Comparison of ENCODE assay signal across 28 cellular contexts in the genomic region with DNA sequence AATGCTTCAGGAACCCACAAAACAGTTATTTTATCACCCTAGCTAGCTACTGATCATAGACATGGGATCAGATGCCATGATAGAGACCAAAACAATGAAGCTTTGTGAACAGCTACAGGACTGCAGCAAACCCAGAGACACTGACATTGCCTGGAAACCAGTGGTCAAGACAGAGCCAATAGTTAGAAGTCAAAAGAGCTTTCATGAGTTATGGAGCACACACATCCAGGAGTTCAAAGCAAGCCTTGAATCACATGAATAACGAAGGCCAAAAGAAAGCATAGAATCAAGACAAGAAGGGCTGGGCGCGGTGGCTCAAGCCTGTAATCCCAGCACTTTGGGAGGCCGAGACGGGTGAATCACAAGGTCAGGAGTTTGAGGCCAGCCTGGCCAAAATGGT. TPM values are rescaled to one million over a fixed set of nuclear protein-coding genes. Genes with fewer than 3 reads are reported as not detected.
DNase-seq lines count a peak whose midpoint lies in the region; ATAC-seq and TF ChIP-seq lines count a peak whose summit lies in the region.
"Had no signal": no experiment of that assay in that cellular context is flagged by ENCODE, and none has a peak within 500 bp of the region (broad histone marks: within the 10 kb centered on the region; RNA-seq: fewer than 3 reads in every experiment).

No MANE protein-coding gene starts in this region.

- H4K91ac ChIP-seq in IMR-90 (ENCODE audit: insufficient read depth, low read depth, low read length): no peak overlapping the region

- ATAC-seq in IMR-90 (ENCODE audit: low read depth) (no peak), HG02852 (IDR thresholded peaks at IDR 0.05; ENCODE audit: unreplicated experiment) (no peak), GM21526 (IDR thresholded peaks at IDR 0.05; ENCODE audit: low FRiP score, unreplicated experiment) (no peak)
- ATAC-seq: activated CD4-positive, CD25-positive, alpha-beta regulatory T cell treated with anti-CD3 and anti-CD28 coated beads, Interleukin-2, amount 50 U/mL, for 24 hours; activated T-cell treated with anti-CD3 and anti-CD28 coated beads, Interleukin-2, amount 50 U/mL, for 72 hours; gastrocnemius medialis; naive thymus-derived CD8-positive, alpha-beta T cell; Right ventricle myocardium inferior; stimulated activated naive B cell treated with anti-CD40 and anti-IgM and Interleukin-4, amounts not matched to agents 10 μg/mL and 1 μg/mL and 100 μg/mL, for 72 hours; upper lobe of right lung had no signal

- no peaks in the 10 kb centered on the region for H3K36me3 ChIP-seq in IMR-90 (ENCODE audit: control insufficient read depth, insufficient read depth, low read length)
- H3K36me3 ChIP-seq: gastrocnemius medialis, left ventricle myocardium inferior, upper lobe of right lung had no signal

- H3K9me3 ChIP-seq in IMR-90 (ENCODE audit: control insufficient read depth, insufficient read depth, low read length): no peaks in the 10 kb centered on the region
- H3K9me3 ChIP-seq: gastrocnemius medialis, left ventricle myocardium inferior, upper lobe of right lung had no signal

- intact Hi-C loops in IMR-90 (cut with micrococcal nuclease): no loop called here

- H3K4me1 ChIP-seq in IMR-90 (ENCODE audit: control insufficient read depth, insufficient read depth, low read length): peaks cover 8% of the 10 kb centered on the region; the same call in 1 of the 2 replicates

- H3K56ac ChIP-seq in IMR-90 (ENCODE audit: extremely low read depth, insufficient read depth, low read length): no peak overlapping the region

- H4K5ac ChIP-seq in IMR-90 (ENCODE audit: low read depth, low read length): peak overlapping the region; percentile 42; the same call in 1 of the 2 replicates

- TF ChIP-seq CTCF in IMR-90 (conservative IDR thresholded peaks at IDR 0.05; ENCODE audit: low read depth, low read length): no peak

- no peak for TF ChIP-seq RAD21 in IMR-90 (IDR thresholded peaks at IDR 0.05; ENCODE audit: low read length)

- peak overlapping the region; percentile 37 for H2AK9ac ChIP-seq in IMR-90 (replicated peaks; ENCODE audit: low read depth, low read length, poor library complexity)

- POLR2A ChIA-PET in IMR-90 (lab: Charles Lee; ENCODE audit: unreplicated experiment): no interaction called here

- H4K20me1 ChIP-seq in IMR-90 (ENCODE audit: insufficient read depth, low read length): no peaks in the 10 kb centered on the region

- no peak for DNase-seq in IMR-90
- DNase-seq in caudate nucleus (lab: John Stamatoyannopoulos, UW): peak in 35 of 61 donors; percentile 4 to 84 (median 35)
- DNase-seq in medulla oblongata (ENCODE audit: extremely low spot score): peak; percentile 89
- peak in 23 of 49 donors; percentile 3 to 75 (median 29) for DNase-seq in substantia nigra (lab: John Stamatoyannopoulos, UW)
- no peak for DNase-seq in mesenteric fat pad (ENCODE audit: low spot score)
- DNase-seq: activated CD4-positive, alpha-beta T cell treated with anti-CD3 and anti-CD28 coated beads, Interleukin-2, amount 50 U/mL, for 48 hours; activated naive CD4-positive, alpha-beta T cell; activated T-cell treated with anti-CD3 and anti-CD28 coated beads, Interleukin-2, amount 50 U/mL, for 72 hours; cerebellar nuclear complex; dermis blood vessel endothelial cell; DMS79 treated with DMSO at 0.1 percent for 48 hours; gastrocnemius medialis; GDM1; KG1; left ventricle myocardium inferior; naive thymus-derived CD8-positive, alpha-beta T cell; NCI-H1436; NCI-H2081 treated with DMSO at 0.1 percent for 48 hours; NCI-H226; NCI-H69; PC-9; stimulated activated naive B cell treated with anti-CD40 and anti-IgM and Interleukin-4, amounts not matched to agents 10 μg/mL and 1 μg/mL and 100 μg/mL, for 72 hours; T-helper 2 cell; upper lobe of right lung had no signal

- H2BK5ac ChIP-seq in IMR-90 (ENCODE audit: low read depth, low read length, poor library complexity, severe bottlenecking): peak overlapping the region; percentile 6

- H3K9me1 ChIP-seq in IMR-90 (ENCODE audit: insufficient read depth, low read length): peaks cover 8% of the 10 kb centered on the region

- no peaks in the 10 kb centered on the region for H3K79me1 ChIP-seq in IMR-90 (ENCODE audit: low read depth in 1 of 2, low read length in 2 of 2)

- H2AFZ ChIP-seq in IMR-90 (replicated peaks; ENCODE audit: low read length, poor library complexity): no peak overlapping the region
- H2AFZ ChIP-seq: PC-9 had no signal

- H2BK20ac ChIP-seq in IMR-90 (ENCODE audit: low read depth, low read length): peak overlapping the region; percentile 78

- dilution Hi-C loops in IMR-90 (cut with HindIII; ENCODE audit: low sequenced_read_pairs, unreplicated experiment): no loop called here

- H3K27me3 ChIP-seq in IMR-90 (ENCODE audit: control insufficient read depth, insufficient read depth, low read length): no peaks in the 10 kb centered on the region
- H3K27me3 ChIP-seq: upper lobe of right lung had no signal

- in situ Hi-C loops in IMR-90 (cut with MboI; ENCODE audit: low sequenced_read_pairs): no loop called here

- peak overlapping the region; percentile 47 for H3K23ac ChIP-seq in IMR-90 (ENCODE audit: low read depth, low read length)

- peak overlapping the region; percentile 65; the same call in 1 of the 2 replicates for H3K18ac ChIP-seq in IMR-90 (ENCODE audit: low read depth, low read length)

- WGBS in IMR-90 (ENCODE audit: extremely low coverage in 2 of 2, insufficient read length in 1 of 2), 2 experiments: 100% methylated on average over 3 of the region's 5 CpGs; no CpG with 5 or more reads in 1 of the 2 experiments

- no peak for TF ChIP-seq POLR2A in IMR-90 (IDR thresholded peaks at IDR 0.05; ENCODE audit: low read depth, low read length)

- H3K9ac ChIP-seq in IMR-90 (ENCODE audit: low read depth, low read length): no peak overlapping the region

- CTCF ChIA-PET in IMR-90 (lab: Yijun Ruan, JAX): no interaction called here

- H2AK5ac ChIP-seq in IMR-90 (ENCODE audit: low read depth, low read length): peak overlapping the region; percentile 42; the same call in 1 of the 2 replicates

- H2BK120ac ChIP-seq in IMR-90 (ENCODE audit: low read depth, low read length): peak overlapping the region; percentile 38; the same call in 1 of the 2 replicates

- H3K14ac ChIP-seq in IMR-90 (replicated peaks; ENCODE audit: low read depth, low read length): peak overlapping the region; percentile 84

- 0 out of 3 replicates have a peak overlapping the region, but pooled peaks have one; percentile 65 for H2BK15ac ChIP-seq in IMR-90 (ENCODE audit: low read depth, low read length)

- H3K4me2 ChIP-seq in IMR-90 (ENCODE audit: low read depth, low read length): no peak overlapping the region
- H3K4me2 ChIP-seq: PC-9 had no signal

- H3K27ac ChIP-seq in IMR-90 (ENCODE audit: insufficient read depth, low read length): no peak overlapping the region
- H3K27ac ChIP-seq in caudate nucleus (ENCODE audit: low read depth, low read length): peak overlapping the region; percentile 62
- H3K27ac ChIP-seq in substantia nigra (ENCODE audit: low read depth, low read length, poor library complexity, severe bottlenecking): peak overlapping the region; percentile 33
- H3K27ac ChIP-seq: gastrocnemius medialis, left ventricle myocardium inferior, PC-9, upper lobe of right lung had no signal

- BruUV-seq in IMR-90 (replicated peaks; lab: Mats Ljungman, UMichigan): no TSS peak

- no peak overlapping the region for H3K4me3 ChIP-seq in IMR-90 (ENCODE audit: insufficient read depth, low read depth, low read length)
- H3K4me3 ChIP-seq: gastrocnemius medialis, left ventricle myocardium inferior, PC-9, upper lobe of right lung had no signal

- peak overlapping the region; percentile 74 for H3K4ac ChIP-seq in IMR-90 (ENCODE audit: low read depth, low read length)

- no peak overlapping the region for H4K8ac ChIP-seq in IMR-90 (ENCODE audit: low read depth in 2 of 2, low read length in 2 of 2)

TF ChIP-seq in IMR-90, 13 proteins besides CTCF, POLR2A, EP300 and RAD21:
- no peak for TF ChIP-seq CHD1 (IDR thresholded peaks at IDR 0.05; ENCODE audit: low read depth, low read length)
- no peak for TF ChIP-seq MXI1 (IDR thresholded peaks at IDR 0.05; ENCODE audit: borderline replicate concordance, low read depth, low read length)
- TF ChIP-seq RCOR1 (IDR thresholded peaks at IDR 0.05; ENCODE audit: insufficient replicate concordance, low read length): no peak
- no peak for TF ChIP-seq CEBPB (IDR thresholded peaks at IDR 0.05; ENCODE audit: low read depth, low read length)
- TF ChIP-seq MAFK (IDR thresholded peaks at IDR 0.05; ENCODE audit: low read depth, low read length): no peak
- TF ChIP-seq ELK1 (IDR thresholded peaks at IDR 0.05; ENCODE audit: borderline replicate concordance, low read depth, low read length): no peak
- no peak for TF ChIP-seq RFX5 (IDR thresholded peaks at IDR 0.05; ENCODE audit: low read depth, low read length)
- TF ChIP-seq NFE2L2 (IDR thresholded peaks at IDR 0.05; ENCODE audit: low read depth, low read length): no peak
- no peak for TF ChIP-seq BHLHE40 (IDR thresholded peaks at IDR 0.05; ENCODE audit: low read depth, low read length)
- TF ChIP-seq SMC3 (IDR thresholded peaks at IDR 0.05; ENCODE audit: low read depth, low read length): no peak
- no peak for TF ChIP-seq USF2 (IDR thresholded peaks at IDR 0.05; ENCODE audit: low read depth, low read length)
- TF ChIP-seq FOS (IDR thresholded peaks at IDR 0.05; ENCODE audit: low read depth, low read length): no peak
- no peak for TF ChIP-seq MAZ (IDR thresholded peaks at IDR 0.05; ENCODE audit: borderline replicate concordance, low read depth, low read length)

RNA-seq across cellular contexts. Expression of gene GSAP, which starts 34.5 kb away (rescaled TPM):
- total RNA-seq in IMR-90 (2012; rRNA removed): 1.8 and 1.9 TPM in 2 replicates
- 1.0 and 1.6 TPM in 2 replicates for polyA plus RNA-seq in IMR-90 (2012; rRNA removed)
- 0.43 and 0.59 TPM in 2 replicates for polyA plus RNA-seq in IMR-90 (2012; cell fraction: cytosol; rRNA removed)
- polyA plus RNA-seq in IMR-90 (2012; cell fraction: nucleus; rRNA removed; ENCODE audit: low replicate concordance): 1.4 and 17.7 TPM in 2 replicates
- 22.2 TPM for total RNA-seq in mesenteric fat pad

Comparison
In these comparisons a context has a peak if more than half of its experiments do, and no peak if none do; other contexts are left out.
1. DNase-seq: peak in caudate nucleus (35 of 61) and medulla oblongata (single experiment); none in IMR-90 (single experiment) and mesenteric fat pad (single experiment).